Comparison of ENCODE assay signal across 16 cellular contexts in the genomic region with DNA sequence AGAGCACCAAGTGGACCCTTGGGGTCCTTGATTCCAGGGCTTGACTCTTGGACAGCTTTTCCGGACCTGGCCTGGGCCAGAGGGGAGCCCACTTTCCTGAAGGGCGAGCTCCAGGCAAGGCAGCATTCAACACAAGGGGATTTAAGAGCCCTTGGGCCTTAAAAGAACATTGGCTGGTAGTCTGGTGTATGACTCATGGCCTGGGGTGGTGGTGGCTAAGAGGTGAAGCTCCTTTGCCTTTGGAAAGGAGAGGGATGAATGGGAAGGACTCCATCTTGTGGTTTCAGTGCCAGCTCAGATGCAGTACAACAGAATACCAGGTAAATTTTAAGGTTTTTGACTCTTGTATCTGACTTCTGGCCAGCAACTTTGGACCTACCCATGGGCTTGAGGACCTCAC.
A peak's percentile ranks its signal among the peaks of the same experiment; 100 is the strongest.
DNase-seq lines count a peak whose midpoint lies in the region; ATAC-seq and TF ChIP-seq lines count a peak whose summit lies in the region.
"Had no signal": no experiment of that assay in that cellular context is flagged by ENCODE, and none has a peak within 500 bp of the region (broad histone marks: within the 10 kb centered on the region; RNA-seq: fewer than 3 reads in every experiment).

No MANE protein-coding gene starts in this region.

- intact Hi-C loops in MCF 10A (cut with micrococcal nuclease), result no loop called here
- intact Hi-C loops in mammary epithelial cell (cut with micrococcal nuclease), result no loop called here

- H3K9me3 Mint-ChIP-seq in MCF 10A (ENCODE audit: unreplicated experiment), result peaks cover 10% of the 10 kb centered on the region
- peaks cover 0 to 23% (median 6%) of the 10 kb centered on the region in 9 donors for H3K9me3 Mint-ChIP-seq in naive thymus-derived CD8-positive, alpha-beta T cell

- POLR2A ChIA-PET in MCF 10A (lab: Yijun Ruan, JAX), result no interaction called here
- POLR2A ChIA-PET in naive thymus-derived CD8-positive, alpha-beta T cell (lab: Charles Lee), result no interaction called here

- H3K27ac ChIP-seq in mammary epithelial cell (ENCODE audit: insufficient read depth, low read depth, low read length), result no peak overlapping the region
- H3K27ac ChIP-seq: BLaER1, GM23248, HL-60 had no signal

- DNase-seq in MCF 10A (ENCODE audit: unreplicated experiment) (peak; percentile 20), mammary epithelial cell (no peak), NCI-H2029 (lab: John Stamatoyannopoulos, UW) (peak; percentile 26), islet precursor cell (peak; percentile 68), cerebellar cortex (ENCODE audit: low spot score) (no peak), GM19238 (ENCODE audit: insufficient read length, low spot score) (no peak)
- no peak for DNase-seq in naive thymus-derived CD8-positive, alpha-beta T cell
- DNase-seq: 8988T; AML-193; CD4-positive, CD25-positive, alpha-beta regulatory T cell; DMS79; GDM1; GM23248; H7 had no signal

- H3K4me3 Mint-ChIP-seq in MCF 10A (ENCODE audit: unreplicated experiment), result no peak overlapping the region
- no peak overlapping the region for H3K4me3 Mint-ChIP-seq in naive thymus-derived CD8-positive, alpha-beta T cell
- H3K4me3 Mint-ChIP-seq: CD4-positive, CD25-positive, alpha-beta regulatory T cell had no signal

- no peaks in the 10 kb centered on the region for H3K27me3 ChIP-seq in mammary epithelial cell (ENCODE audit: insufficient read depth, low read length)
- H3K27me3 ChIP-seq: BLaER1 had no signal

- no peak for ATAC-seq in naive thymus-derived CD8-positive, alpha-beta T cell

- H3K79me2 ChIP-seq in mammary epithelial cell (ENCODE audit: insufficient read depth, low read length), result no peaks in the 10 kb centered on the region

- H3K27me3 Mint-ChIP-seq in MCF 10A (ENCODE audit: insufficient read depth, unreplicated experiment), result no peaks in the 10 kb centered on the region
- H3K27me3 Mint-ChIP-seq in naive thymus-derived CD8-positive, alpha-beta T cell, result no peaks in the 10 kb centered on the region
- H3K27me3 Mint-ChIP-seq: CD4-positive, CD25-positive, alpha-beta regulatory T cell had no signal

- no peaks in the 10 kb centered on the region for H3K36me3 ChIP-seq in mammary epithelial cell (ENCODE audit: insufficient read depth, low read length)
- H3K36me3 ChIP-seq: BLaER1 had no signal

- in situ Hi-C loops in mammary epithelial cell (cut with MboI; ENCODE audit: low sequenced_read_pairs in 2 of 2), result no loop called here

- CTCF ChIA-PET in MCF 10A (lab: Yijun Ruan, JAX) (no interaction called here), mammary epithelial cell (lab: Charles Lee; ENCODE audit: low non-redundant PET) (no interaction called here)

- no peak overlapping the region for H3K4me2 ChIP-seq in mammary epithelial cell (ENCODE audit: insufficient read depth, low read depth, low read length)
- H3K4me2 ChIP-seq: BLaER1 had no signal

- H3K4me1 ChIP-seq in mammary epithelial cell (ENCODE audit: insufficient read depth, low read length), result no peaks in the 10 kb centered on the region
- H3K4me1 ChIP-seq: BLaER1 had no signal

- dilution Hi-C loops in mammary epithelial cell (cut with HindIII; ENCODE audit: low sequenced_read_pairs), result no loop called here

- H3K4me1 Mint-ChIP-seq in MCF 10A (ENCODE audit: insufficient read depth, unreplicated experiment), result no peaks in the 10 kb centered on the region
- H3K4me1 Mint-ChIP-seq in naive thymus-derived CD8-positive, alpha-beta T cell, result no peaks in the 10 kb centered on the region
- H3K4me1 Mint-ChIP-seq: CD4-positive, CD25-positive, alpha-beta regulatory T cell had no signal

- H3K9ac ChIP-seq in mammary epithelial cell (ENCODE audit: insufficient read depth, low read length), result no peak overlapping the region
- H3K9ac ChIP-seq: BLaER1, GM23248 had no signal

- H2AFZ ChIP-seq in mammary epithelial cell (ENCODE audit: low read depth, low read length), result no peak overlapping the region
- H2AFZ ChIP-seq: GM23248 had no signal

- no peak overlapping the region for H3K27ac Mint-ChIP-seq in MCF 10A (ENCODE audit: low read depth, unreplicated experiment)
- no peak overlapping the region for H3K27ac Mint-ChIP-seq in naive thymus-derived CD8-positive, alpha-beta T cell
- H3K27ac Mint-ChIP-seq: CD4-positive, CD25-positive, alpha-beta regulatory T cell had no signal

- BruUV-seq in MCF 10A (replicated peaks; lab: Mats Ljungman, UMichigan) (no TSS peak), mammary epithelial cell (replicated peaks; lab: Mats Ljungman, UMichigan) (no TSS peak)

- H4K20me1 ChIP-seq in mammary epithelial cell (ENCODE audit: insufficient read depth, low read length), result no peaks in the 10 kb centered on the region
- H4K20me1 ChIP-seq: BLaER1 had no signal

- H3K36me3 Mint-ChIP-seq in MCF 10A (ENCODE audit: insufficient read depth, unreplicated experiment), result no peaks in the 10 kb centered on the region
- peaks cover 0 to 5% (median 0%) of the 10 kb centered on the region in 3 donors for H3K36me3 Mint-ChIP-seq in naive thymus-derived CD8-positive, alpha-beta T cell
- H3K36me3 Mint-ChIP-seq: CD4-positive, CD25-positive, alpha-beta regulatory T cell had no signal

- H3K9me3 ChIP-seq in mammary epithelial cell (replicated peaks; ENCODE audit: insufficient read depth, low read length), result no peaks in the 10 kb centered on the region
- H3K9me3 ChIP-seq: BLaER1 had no signal

- TF ChIP-seq CTCF in MCF 10A (IDR thresholded peaks at IDR 0.05; ENCODE audit: unreplicated experiment) (no peak), mammary epithelial cell (conservative IDR thresholded peaks at IDR 0.05 in 1 of 2, IDR thresholded peaks at IDR 0.05 in 1 of 2; ENCODE audit: extremely low read depth in 1 of 2, insufficient read depth in 1 of 2, low read depth in 1 of 2, low read length in 2 of 2) (no peak)

- H3K4me3 ChIP-seq in mammary epithelial cell (replicated peaks in 1 of 3; ENCODE audit: insufficient read depth in 1 of 3, low read depth in 2 of 3, low read length in 3 of 3), result no peak overlapping the region
- H3K4me3 ChIP-seq: BLaER1, GM23248 had no signal

- no CpG with 5 or more reads among the region's 2 CpGs for WGBS in mammary epithelial cell (ENCODE audit: low coverage, missing lambda C conversion rate)

Comparison
In these comparisons a context has a peak if more than half of its experiments do, and no peak if none do; other contexts are left out.
1. DNase-seq: peak in MCF 10A (single experiment), NCI-H2029 (single experiment) and islet precursor cell (single experiment); none in mammary epithelial cell (single experiment), cerebellar cortex (single experiment), naive thymus-derived CD8-positive, alpha-beta T cell (0 of 10) and GM19238 (single experiment).